ENCODE assay signal across 2 cellular contexts in genomic region chr3:170877311-170877710, GRCh38.
TF ChIP-seq lines count a peak whose summit lies in the region.
"Not testable (repeated sequence)": the region's sequence is repeated elsewhere in the genome, so short reads cannot be mapped to it uniquely, and the experiment has no call there.

No MANE protein-coding gene starts in this region.

- TF ChIP-seq CTCF in C4-2B (conservative IDR thresholded peaks at IDR 0.05); VCaP (conservative IDR thresholded peaks at IDR 0.05): not testable (repeated sequence)

- H3K27ac ChIP-seq in C4-2B (peak overlapping the region; percentile 18; the same call in 1 of the 2 replicates), VCaP (peak overlapping the region; percentile 71)
